Comparison of ENCODE assay signal across 10 cellular contexts in genomic region chr13:51923983-51924539, GRCh38.
DNase-seq lines count a peak whose midpoint lies in the region; ATAC-seq and TF ChIP-seq lines count a peak whose summit lies in the region.
"Had no signal": no experiment of that assay in that cellular context is flagged by ENCODE, and none has a peak within 500 bp of the region (broad histone marks: within the 10 kb centered on the region; RNA-seq: fewer than 3 reads in every experiment).

No MANE protein-coding gene starts in this region.

- DNase-seq in A673 (ENCODE audit: low spot score) (no peak), PC-9 (no peak), fibroblast of mammary gland (ENCODE audit: low read depth) (no peak), SK-N-DZ (ENCODE audit: low spot score) (no peak), NCI-H187 (lab: John Stamatoyannopoulos, UW) (no peak), heart right ventricle (no peak)
- no peak for DNase-seq in stimulated activated CD4-positive, alpha-beta T cell treated with anti-CD3 and anti-CD28 coated beads, Interleukin-12 subunit alpha, Interleukin-12 subunit beta, amount 100 ng/mL, for 4 hours
- DNase-seq: activated naive CD4-positive, alpha-beta T cell treated with Interleukin-2 at 50 U/mL for 16 hours; Peyer's patch had no signal

- H3K36me3 ChIP-seq in A673 (ENCODE audit: insufficient read depth, low read length, poor library complexity, severe bottlenecking) (no peaks in the 10 kb centered on the region), PC-9 (ENCODE audit: low read depth) (no peaks in the 10 kb centered on the region), heart right ventricle (peaks cover 0 to 7% (median 0%) of the 10 kb centered on the region in 9 donors)

- no peak overlapping the region for H3K27ac ChIP-seq in A673 (ENCODE audit: low read depth, low read length, poor library complexity, severe bottlenecking)
- H3K27ac ChIP-seq in PC-9 = no peak overlapping the region
- H3K27ac ChIP-seq in heart right ventricle = no peak overlapping the region
- H3K27ac ChIP-seq: Peyer's patch had no signal

- no peak overlapping the region for H3K4me2 ChIP-seq in PC-9

- H2AFZ ChIP-seq in PC-9 = no peak overlapping the region

- no peak overlapping the region for H3K4me3 ChIP-seq in A673 (ENCODE audit: low read depth, low read length, poor library complexity, severe bottlenecking)
- no peak overlapping the region for H3K4me3 ChIP-seq in PC-9
- H3K4me3 ChIP-seq in fibroblast of mammary gland (ENCODE audit: control insufficient read depth, low read depth, low read length) = no peak overlapping the region
- H3K4me3 ChIP-seq in heart right ventricle = no peak overlapping the region
- H3K4me3 ChIP-seq: Peyer's patch had no signal

- BruUV-seq in A673 (replicated peaks; lab: Mats Ljungman, UMichigan) = no TSS peak
- BruUV-seq in PC-9 (replicated peaks; lab: Mats Ljungman, UMichigan) = no TSS peak

- no peaks in the 10 kb centered on the region for H4K20me1 ChIP-seq in PC-9 (ENCODE audit: insufficient read depth)

- peak; percentile 63 for ATAC-seq in GM18909 (IDR thresholded peaks at IDR 0.05; ENCODE audit: poor library complexity, unreplicated experiment)
- ATAC-seq in heart right ventricle = no peak

- H3K79me2 ChIP-seq in PC-9 (ENCODE audit: low read depth) = no peaks in the 10 kb centered on the region

- H3K4me1 ChIP-seq in A673 (ENCODE audit: insufficient read depth, low read length, poor library complexity, severe bottlenecking) = no peaks in the 10 kb centered on the region
- H3K4me1 ChIP-seq in PC-9 (replicated peaks; ENCODE audit: insufficient read depth) = no peaks in the 10 kb centered on the region
- peaks cover 0 to 14% (median 4%) of the 10 kb centered on the region in 9 donors for H3K4me1 ChIP-seq in heart right ventricle
- H3K4me1 ChIP-seq: Peyer's patch had no signal

- H3K27me3 ChIP-seq in A673 (replicated peaks; ENCODE audit: insufficient read depth, low read depth, low read length, poor library complexity) = no peaks in the 10 kb centered on the region
- peaks cover 7% of the 10 kb centered on the region; the same call in 1 of the 2 replicates for H3K27me3 ChIP-seq in PC-9 (ENCODE audit: insufficient read depth, low read depth)
- no peaks in the 10 kb centered on the region for H3K27me3 ChIP-seq in heart right ventricle
- H3K27me3 ChIP-seq: Peyer's patch had no signal

- no peaks in the 10 kb centered on the region for H3K9me2 ChIP-seq in PC-9 (ENCODE audit: insufficient read depth)

- H3K9me3 ChIP-seq in A673 (ENCODE audit: low read depth, low read length, poor library complexity, severe bottlenecking) = no peaks in the 10 kb centered on the region
- H3K9me3 ChIP-seq in PC-9 (ENCODE audit: insufficient read depth, low read depth) = no peaks in the 10 kb centered on the region
- no peaks in the 10 kb centered on the region for H3K9me3 ChIP-seq in heart right ventricle
- H3K9me3 ChIP-seq: Peyer's patch had no signal

- 91 to 96% methylated on average over 3 of the region's 3 CpGs for WGBS in heart right ventricle, 2 donors

- no peaks in the 10 kb centered on the region for H3F3A ChIP-seq in PC-9 (ENCODE audit: insufficient read depth, low read depth)

- intact Hi-C loops in A673 (cut with micrococcal nuclease; ENCODE audit: unreplicated experiment) = no loop called here
- intact Hi-C loops in PC-9 (cut with micrococcal nuclease; ENCODE audit: unreplicated experiment) = no loop called here
- intact Hi-C loops in heart right ventricle (cut with DNase I) = no loop called here

- peak; percentile 31; the same call in 1 of the 2 replicates for TF ChIP-seq CTCF in A673 (conservative IDR thresholded peaks at IDR 0.05; ENCODE audit: low read depth, low read length)
- peak; percentile 64 for TF ChIP-seq CTCF in PC-9 (conservative IDR thresholded peaks at IDR 0.05)
- peak; percentile 36 for TF ChIP-seq CTCF in fibroblast of mammary gland (conservative IDR thresholded peaks at IDR 0.05; ENCODE audit: control insufficient read depth, insufficient read depth, low read depth, low read length)
- TF ChIP-seq CTCF in heart right ventricle (IDR thresholded peaks at IDR 0.05) = peak in 1 of 9 donors; percentile 13

- POLR2A ChIA-PET in A673 (lab: Charles Lee; ENCODE audit: low non-redundant PET) = interaction anchor here (0.7 kb wide), 1 partner anchor 566 kb away, joined by 6 read pairs; no protein-coding TSS in a partner anchor
- POLR2A ChIA-PET in PC-9 (lab: Charles Lee; ENCODE audit: unreplicated experiment) = no interaction called here

- CTCF ChIA-PET in A673 (lab: Charles Lee) (no interaction called here), PC-9 (lab: Charles Lee) (no interaction called here)
